In the genomic region with DNA sequence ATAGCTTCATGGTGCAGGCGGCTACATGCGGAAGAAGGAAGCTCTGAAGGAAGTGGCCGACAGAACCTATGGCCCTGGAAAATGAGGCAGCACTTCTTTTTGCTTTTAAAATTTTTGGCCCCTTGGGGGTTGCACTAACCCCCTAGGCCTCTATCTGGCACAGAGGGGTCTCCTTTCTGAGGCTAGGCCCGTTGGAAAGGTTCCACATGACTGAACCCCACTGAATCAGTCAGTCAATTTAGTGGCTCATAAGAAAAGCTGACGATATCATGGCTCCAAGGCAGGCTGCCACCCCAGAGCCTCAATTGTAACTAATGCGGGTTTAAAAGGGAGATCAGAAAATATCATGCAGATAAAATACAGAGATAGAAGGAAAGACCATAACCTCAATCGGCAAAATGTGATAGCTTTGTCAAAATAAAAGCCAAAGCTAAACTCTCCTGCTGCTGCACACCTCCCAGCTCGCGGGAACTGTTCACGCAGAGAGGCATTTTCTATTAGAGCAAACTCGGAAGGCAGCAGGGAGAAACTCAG, we compare ENCODE assay signal across 1 cellular context.
TF ChIP-seq lines count a peak whose summit lies in the region.

No MANE protein-coding gene starts in this region.

TF ChIP-seq in GM23338, 12 proteins besides CTCF, POLR2A, EP300 and RAD21 (continued from another document):
- TF ChIP-seq, protein P1, sequence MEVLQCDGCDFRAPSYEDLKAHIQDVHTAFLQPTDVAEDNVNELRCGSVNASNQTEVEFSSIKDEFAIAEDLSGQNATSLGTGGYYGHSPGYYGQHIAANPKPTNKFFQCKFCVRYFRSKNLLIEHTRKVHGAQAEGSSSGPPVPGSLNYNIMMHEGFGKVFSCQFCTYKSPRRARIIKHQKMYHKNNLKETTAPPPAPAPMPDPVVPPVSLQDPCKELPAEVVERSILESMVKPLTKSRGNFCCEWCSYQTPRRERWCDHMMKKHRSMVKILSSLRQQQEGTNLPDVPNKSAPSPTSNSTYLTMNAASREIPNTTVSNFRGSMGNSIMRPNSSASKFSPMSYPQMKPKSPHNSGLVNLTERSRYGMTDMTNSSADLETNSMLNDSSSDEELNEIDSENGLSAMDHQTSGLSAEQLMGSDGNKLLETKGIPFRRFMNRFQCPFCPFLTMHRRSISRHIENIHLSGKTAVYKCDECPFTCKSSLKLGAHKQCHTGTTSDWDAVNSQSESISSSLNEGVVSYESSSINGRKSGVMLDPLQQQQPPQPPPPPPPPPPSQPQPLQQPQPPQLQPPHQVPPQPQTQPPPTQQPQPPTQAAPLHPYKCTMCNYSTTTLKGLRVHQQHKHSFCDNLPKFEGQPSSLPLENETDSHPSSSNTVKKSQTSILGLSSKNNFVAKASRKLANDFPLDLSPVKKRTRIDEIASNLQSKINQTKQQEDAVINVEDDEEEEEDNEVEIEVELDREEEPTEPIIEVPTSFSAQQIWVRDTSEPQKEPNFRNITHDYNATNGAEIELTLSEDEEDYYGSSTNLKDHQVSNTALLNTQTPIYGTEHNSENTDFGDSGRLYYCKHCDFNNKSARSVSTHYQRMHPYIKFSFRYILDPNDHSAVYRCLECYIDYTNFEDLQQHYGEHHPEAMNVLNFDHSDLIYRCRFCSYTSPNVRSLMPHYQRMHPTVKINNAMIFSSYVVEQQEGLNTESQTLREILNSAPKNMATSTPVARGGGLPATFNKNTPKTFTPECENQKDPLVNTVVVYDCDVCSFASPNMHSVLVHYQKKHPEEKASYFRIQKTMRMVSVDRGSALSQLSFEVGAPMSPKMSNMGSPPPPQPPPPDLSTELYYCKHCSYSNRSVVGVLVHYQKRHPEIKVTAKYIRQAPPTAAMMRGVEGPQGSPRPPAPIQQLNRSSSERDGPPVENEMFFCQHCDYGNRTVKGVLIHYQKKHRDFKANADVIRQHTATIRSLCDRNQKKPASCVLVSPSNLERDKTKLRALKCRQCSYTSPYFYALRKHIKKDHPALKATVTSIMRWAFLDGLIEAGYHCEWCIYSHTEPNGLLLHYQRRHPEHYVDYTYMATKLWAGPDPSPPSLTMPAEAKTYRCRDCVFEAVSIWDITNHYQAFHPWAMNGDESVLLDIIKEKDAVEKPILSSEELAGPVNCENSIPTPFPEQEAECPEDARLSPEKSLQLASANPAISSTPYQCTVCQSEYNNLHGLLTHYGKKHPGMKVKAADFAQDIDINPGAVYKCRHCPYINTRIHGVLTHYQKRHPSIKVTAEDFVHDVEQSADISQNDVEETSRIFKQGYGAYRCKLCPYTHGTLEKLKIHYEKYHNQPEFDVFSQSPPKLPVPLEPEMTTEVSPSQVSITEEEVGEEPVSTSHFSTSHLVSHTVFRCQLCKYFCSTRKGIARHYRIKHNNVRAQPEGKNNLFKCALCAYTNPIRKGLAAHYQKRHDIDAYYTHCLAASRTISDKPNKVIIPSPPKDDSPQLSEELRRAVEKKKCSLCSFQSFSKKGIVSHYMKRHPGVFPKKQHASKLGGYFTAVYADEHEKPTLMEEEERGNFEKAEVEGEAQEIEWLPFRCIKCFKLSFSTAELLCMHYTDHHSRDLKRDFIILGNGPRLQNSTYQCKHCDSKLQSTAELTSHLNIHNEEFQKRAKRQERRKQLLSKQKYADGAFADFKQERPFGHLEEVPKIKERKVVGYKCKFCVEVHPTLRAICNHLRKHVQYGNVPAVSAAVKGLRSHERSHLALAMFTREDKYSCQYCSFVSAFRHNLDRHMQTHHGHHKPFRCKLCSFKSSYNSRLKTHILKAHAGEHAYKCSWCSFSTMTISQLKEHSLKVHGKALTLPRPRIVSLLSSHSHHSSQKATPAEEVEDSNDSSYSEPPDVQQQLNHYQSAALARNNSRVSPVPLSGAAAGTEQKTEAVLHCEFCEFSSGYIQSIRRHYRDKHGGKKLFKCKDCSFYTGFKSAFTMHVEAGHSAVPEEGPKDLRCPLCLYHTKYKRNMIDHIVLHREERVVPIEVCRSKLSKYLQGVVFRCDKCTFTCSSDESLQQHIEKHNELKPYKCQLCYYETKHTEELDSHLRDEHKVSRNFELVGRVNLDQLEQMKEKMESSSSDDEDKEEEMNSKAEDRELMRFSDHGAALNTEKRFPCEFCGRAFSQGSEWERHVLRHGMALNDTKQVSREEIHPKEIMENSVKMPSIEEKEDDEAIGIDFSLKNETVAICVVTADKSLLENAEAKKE (CRISPR knock-in tag; IDR thresholded peaks at IDR 0.05): no peak
- TF ChIP-seq, protein P2, sequence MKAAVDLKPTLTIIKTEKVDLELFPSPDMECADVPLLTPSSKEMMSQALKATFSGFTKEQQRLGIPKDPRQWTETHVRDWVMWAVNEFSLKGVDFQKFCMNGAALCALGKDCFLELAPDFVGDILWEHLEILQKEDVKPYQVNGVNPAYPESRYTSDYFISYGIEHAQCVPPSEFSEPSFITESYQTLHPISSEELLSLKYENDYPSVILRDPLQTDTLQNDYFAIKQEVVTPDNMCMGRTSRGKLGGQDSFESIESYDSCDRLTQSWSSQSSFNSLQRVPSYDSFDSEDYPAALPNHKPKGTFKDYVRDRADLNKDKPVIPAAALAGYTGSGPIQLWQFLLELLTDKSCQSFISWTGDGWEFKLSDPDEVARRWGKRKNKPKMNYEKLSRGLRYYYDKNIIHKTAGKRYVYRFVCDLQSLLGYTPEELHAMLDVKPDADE (IDR thresholded peaks at IDR 0.05): no peak
- TF ChIP-seq STAT1 (IDR thresholded peaks at IDR 0.05; ENCODE audit: unreplicated experiment) (no peak), EZH2phosphoT487 (IDR thresholded peaks at IDR 0.05; ENCODE audit: unreplicated experiment) (no peak), JUNB (IDR thresholded peaks at IDR 0.05; ENCODE audit: unreplicated experiment) (no peak), ZNF114 (CRISPR knock-in tag; IDR thresholded peaks at IDR 0.05) (no peak)
